ENCODE assay signal across 8 cellular contexts in genomic region chr4:83644677-83645639, GRCh38.
DNase-seq lines count a peak whose midpoint lies in the region; ATAC-seq and TF ChIP-seq lines count a peak whose summit lies in the region.

No MANE protein-coding gene starts in this region.

- in situ Hi-C loops in HAP-1 (cut with MboI; ENCODE audit: low sequenced_read_pairs) = no loop called here

- POLR2A ChIA-PET in SK-N-SH (lab: Yijun Ruan, JAX) = no interaction called here

- H3K27ac ChIP-seq in SK-N-SH (ENCODE audit: low read depth in 2 of 2, low read length in 1 of 2) = no peak overlapping the region

- H3F3A ChIP-seq in SK-N-SH (replicated peaks; ENCODE audit: insufficient read depth) = no peaks in the 10 kb centered on the region

- H4K20me1 ChIP-seq in SK-N-SH (ENCODE audit: insufficient read depth) = no peaks in the 10 kb centered on the region

- no peaks in the 10 kb centered on the region for H3K4me1 ChIP-seq in HAP-1
- peaks cover 0 to 6% of the 10 kb centered on the region in 2 experiments; a peak in 1 of 4 replicates for H3K4me1 ChIP-seq in SK-N-SH (ENCODE audit: control insufficient read depth in 1 of 2, insufficient read depth in 2 of 2, low read depth in 1 of 2, low read length in 1 of 2)

- TF ChIP-seq RAD21 in SK-N-SH (IDR thresholded peaks at IDR 0.05; ENCODE audit: low read length) = peak; percentile 81

- H3K27me3 ChIP-seq in HAP-1 (ENCODE audit: low read depth) (no peaks in the 10 kb centered on the region), SK-N-SH (ENCODE audit: insufficient read depth) (peaks cover 33% of the 10 kb centered on the region)

- CTCF ChIA-PET in SK-N-SH (lab: Yijun Ruan, JAX) = interaction anchor here (0.5 to 2.9 kb wide), 46 partner anchors 9 to 1326 kb away, joined by 3 to 30 read pairs (median 4); no protein-coding TSS in a partner anchor

- no peaks in the 10 kb centered on the region for H3K9me2 ChIP-seq in SK-N-SH

- TF ChIP-seq CTCF in SK-N-SH (IDR thresholded peaks at IDR 0.05) = peak; percentile 94

- no peak for TF ChIP-seq EP300 in SK-N-SH (IDR thresholded peaks at IDR 0.05; ENCODE audit: borderline replicate concordance in 1 of 2, low read depth in 1 of 2, low read length in 1 of 2)

- H3K36me3 ChIP-seq in HAP-1 (replicated peaks) = no peaks in the 10 kb centered on the region
- no peaks in the 10 kb centered on the region for H3K36me3 ChIP-seq in SK-N-SH (replicated peaks in 1 of 2; ENCODE audit: control insufficient read depth in 1 of 2, insufficient read depth in 2 of 2, low read length in 1 of 2)

- no peaks in the 10 kb centered on the region for H3K79me2 ChIP-seq in SK-N-SH (ENCODE audit: insufficient read depth)

- 1% methylated on average over 5 of the region's 5 CpGs for WGBS in SK-N-SH (ENCODE audit: low lambda C conversion rate)

- no peak for ATAC-seq in GM19467 (IDR thresholded peaks at IDR 0.05; ENCODE audit: unreplicated experiment)

- DNase-seq in stimulated activated CD4-positive, alpha-beta T cell treated with anti-CD3 and anti-CD28 coated beads, Interleukin-1b, Interleukin-23, amount 100 ng/mL, for 48 hours = peak; percentile 15
- DNase-seq in stimulated activated CD4-positive, alpha-beta T cell treated with anti-CD3 and anti-CD28 coated beads, Interleukin-4, amount 100 ng/mL, for 1 hour = no peak
- peak; percentile 52 to 68 for DNase-seq in HAP-1 (ENCODE audit: low spot score in 2 of 2)
- DNase-seq in MV-4-11 (lab: John Stamatoyannopoulos, UW) = peak; percentile 45
- peak; percentile 41 for DNase-seq in SK-N-SH
- DNase-seq in dermis microvascular lymphatic vessel endothelial cell (ENCODE audit: low read depth in 2 of 2) = peak; percentile 58 to 72
- DNase-seq in midbrain (lab: John Stamatoyannopoulos, UW) = peak; percentile 56

- H3K4me2 ChIP-seq in SK-N-SH = no peak overlapping the region

- no peak overlapping the region for H3K9ac ChIP-seq in SK-N-SH

- no peak overlapping the region for H2AFZ ChIP-seq in SK-N-SH (ENCODE audit: low read depth)

- H3K9me3 ChIP-seq in HAP-1 (no peaks in the 10 kb centered on the region), SK-N-SH (no peaks in the 10 kb centered on the region)

- H3K4me3 ChIP-seq in HAP-1 = no peak overlapping the region
- no peak overlapping the region; a peak in 1 of 4 replicates for H3K4me3 ChIP-seq in SK-N-SH (ENCODE audit: low read depth in 2 of 2, low read length in 1 of 2)

TF ChIP-seq in SK-N-SH, 30 proteins besides CTCF, POLR2A, EP300 and RAD21:
- no peak for TF ChIP-seq RXRA (IDR thresholded peaks at IDR 0.05; ENCODE audit: borderline replicate concordance, low read depth)
- TF ChIP-seq CHD2 (IDR thresholded peaks at IDR 0.05; ENCODE audit: low read length, partially characterized antibody) = no peak
- peak; percentile 58 for TF ChIP-seq SMC3 (IDR thresholded peaks at IDR 0.05; ENCODE audit: low read depth, low read length)
- TF ChIP-seq NRF1 (IDR thresholded peaks at IDR 0.05; ENCODE audit: low read depth, low read length) = no peak
- no peak for TF ChIP-seq RFX5 (IDR thresholded peaks at IDR 0.05; ENCODE audit: low read length)
